In the genomic region with DNA sequence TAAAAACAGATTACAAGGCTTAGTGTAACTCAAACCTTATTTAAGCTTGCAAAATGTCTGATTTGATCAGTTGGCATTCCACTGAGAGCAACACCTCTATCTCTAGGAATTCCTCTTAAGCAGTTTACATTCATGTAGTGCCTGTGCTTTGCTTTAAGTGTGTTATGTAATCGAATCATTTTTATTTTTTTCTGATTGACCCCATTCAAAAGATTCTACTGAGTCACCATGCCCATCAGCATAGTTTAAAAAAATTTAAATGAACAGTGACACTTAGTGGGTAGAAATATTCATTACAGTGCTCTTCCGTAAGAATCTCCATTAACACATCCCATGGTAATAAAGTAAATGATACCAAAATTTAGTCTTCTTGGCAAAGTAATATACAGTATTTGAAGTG, we compare ENCODE assay signal across 19 cellular contexts.
DNase-seq lines count a peak whose midpoint lies in the region; FAIRE-seq and TF ChIP-seq lines count a peak whose summit lies in the region.
"Had no signal": no experiment of that assay in that cellular context is flagged by ENCODE, and none has a peak within 500 bp of the region (broad histone marks: within the 10 kb centered on the region; RNA-seq: fewer than 3 reads in every experiment).

No MANE protein-coding gene starts in this region.

- no peaks in the 10 kb centered on the region for H4K20me1 ChIP-seq in GM23248 (ENCODE audit: insufficient read depth)
- no peaks in the 10 kb centered on the region for H4K20me1 ChIP-seq in neural progenitor cell (ENCODE audit: low read depth)

- 20 to 25% methylated on average over 2 of the region's 2 CpGs for WGBS in GM23248 (ENCODE audit: low coverage in 1 of 2, low lambda C conversion rate in 2 of 2, missing lambda C conversion rate in 2 of 2), 2 experiments
- 57 to 69% methylated on average over 2 of the region's 2 CpGs for WGBS in transverse colon (ENCODE audit: low coverage in 1 of 2), 2 donors

- no peaks in the 10 kb centered on the region for H3K79me2 ChIP-seq in GM23248 (ENCODE audit: insufficient read depth)
- H3K79me2 ChIP-seq in neural progenitor cell (ENCODE audit: low read depth): no peaks in the 10 kb centered on the region

- no peak overlapping the region for H3K9ac ChIP-seq in GM23248
- no peak overlapping the region for H3K9ac ChIP-seq in neural progenitor cell

- in situ Hi-C loops in GM23248 (cut with MboI) (no loop called here), transverse colon (cut with MboI; ENCODE audit: low pct_ligation_motif_present in 1 of 4, low pct_unique_long_range_greater_than_20kb in 1 of 4, low sequenced_read_pairs in 3 of 4) (no loop called here)

- peaks cover 2% of the 10 kb centered on the region for H3K27me3 Mint-ChIP-seq in neural progenitor cell (ENCODE audit: insufficient read depth, low read depth)
- no peaks in the 10 kb centered on the region for H3K27me3 Mint-ChIP-seq in type B pancreatic cell

- H3K4me2 ChIP-seq in GM23248 (ENCODE audit: unreplicated experiment) (no peak overlapping the region), neural progenitor cell (no peak overlapping the region)

- peak; percentile 20 for DNase-seq in GM23248
- DNase-seq in LNCaP clone FGC (ENCODE audit: low read depth): no peak
- DNase-seq in neural progenitor cell (ENCODE audit: low spot score): no peak
- no peak for DNase-seq in HTR-8/SVneo (ENCODE audit: insufficient read length, low spot score)
- no peak for DNase-seq in type B pancreatic cell (ENCODE audit: extremely low spot score, unreplicated experiment)
- no peak for DNase-seq in medulla oblongata (ENCODE audit: extremely low spot score)
- no peak for DNase-seq in transverse colon
- DNase-seq: activated T-cell treated with anti-CD3 and anti-CD28 coated beads, Interleukin-2, amount 50 U/mL, for 72 hours; Calu3; effector CD8-positive, alpha-beta T cell; hippocampal formation; NCI-H748 treated with DMSO at 0.1 percent for 48 hours; occipital lobe; Right ventricle myocardium superior; sigmoid colon; stimulated activated CD4-positive, alpha-beta T cell treated with anti-CD3 and anti-CD28 coated beads, Interleukin-2, amount 100 ng/mL, for 24 hours; T-helper 9 cell had no signal

- H2AFZ ChIP-seq in GM23248: no peak overlapping the region
- H2AFZ ChIP-seq in neural progenitor cell (replicated peaks): no peak overlapping the region

- peak; percentile 34 for TF ChIP-seq CTCF in LNCaP clone FGC (IDR thresholded peaks at IDR 0.05; ENCODE audit: control insufficient read depth, extremely low read depth, insufficient read depth)
- TF ChIP-seq CTCF in VCaP (conservative IDR thresholded peaks at IDR 0.05): peak; percentile 31
- TF ChIP-seq CTCF in neural progenitor cell (IDR thresholded peaks at IDR 0.05): peak; percentile 23
- no peak for TF ChIP-seq CTCF in type B pancreatic cell (conservative IDR thresholded peaks at IDR 0.05)
- no peak for TF ChIP-seq CTCF in transverse colon (IDR thresholded peaks at IDR 0.05)

- H3K4me3 Mint-ChIP-seq in neural progenitor cell: no peak overlapping the region
- no peak overlapping the region for H3K4me3 Mint-ChIP-seq in type B pancreatic cell
- H3K4me3 Mint-ChIP-seq: activated T-cell treated with anti-CD3 and anti-CD28 coated beads, Interleukin-2, amount 50 U/mL, for 72 hours had no signal

- no peaks in the 10 kb centered on the region for H3K36me3 ChIP-seq in GM23248 (ENCODE audit: low read depth)
- no peaks in the 10 kb centered on the region for H3K36me3 ChIP-seq in neural progenitor cell
- no peaks in the 10 kb centered on the region for H3K36me3 ChIP-seq in transverse colon
- H3K36me3 ChIP-seq: cardiac muscle cell, sigmoid colon had no signal

- no peaks in the 10 kb centered on the region for H3F3A ChIP-seq in GM23248 (ENCODE audit: insufficient read depth)
- H3F3A ChIP-seq in neural progenitor cell (ENCODE audit: low read depth): no peaks in the 10 kb centered on the region

- TF ChIP-seq EP300 in transverse colon (IDR thresholded peaks at IDR 0.05; ENCODE audit: low read depth): no peak

- intact Hi-C loops in transverse colon (cut with DNase I; ENCODE audit: low total_unique reads): no loop called here

- no peak overlapping the region for H3K27ac ChIP-seq in GM23248
- no peak overlapping the region for H3K27ac ChIP-seq in VCaP
- H3K27ac ChIP-seq in neural progenitor cell: no peak overlapping the region
- no peak overlapping the region for H3K27ac ChIP-seq in transverse colon
- H3K27ac ChIP-seq: cardiac muscle cell, sigmoid colon had no signal

- H3K27ac Mint-ChIP-seq in neural progenitor cell (no peak overlapping the region), type B pancreatic cell (no peak overlapping the region)
- H3K27ac Mint-ChIP-seq: activated T-cell treated with anti-CD3 and anti-CD28 coated beads, Interleukin-2, amount 50 U/mL, for 72 hours had no signal

- H3K36me3 Mint-ChIP-seq in neural progenitor cell (no peaks in the 10 kb centered on the region), type B pancreatic cell (no peaks in the 10 kb centered on the region)

- TF ChIP-seq POLR2A in transverse colon (IDR thresholded peaks at IDR 0.05): no peak

- H3K9me3 ChIP-seq in GM23248 (ENCODE audit: low read depth): no peaks in the 10 kb centered on the region
- no peaks in the 10 kb centered on the region for H3K9me3 ChIP-seq in neural progenitor cell (ENCODE audit: low read depth)
- H3K9me3 ChIP-seq in transverse colon: no peaks in the 10 kb centered on the region
- H3K9me3 ChIP-seq: sigmoid colon had no signal

- no peaks in the 10 kb centered on the region for H3K4me1 ChIP-seq in GM23248 (ENCODE audit: insufficient read depth)
- peaks cover 12% of the 10 kb centered on the region for H3K4me1 ChIP-seq in neural progenitor cell
- H3K4me1 ChIP-seq in transverse colon: no peaks in the 10 kb centered on the region
- H3K4me1 ChIP-seq: sigmoid colon had no signal

- H3K27me3 ChIP-seq in GM23248 (replicated peaks; ENCODE audit: insufficient read depth) (0 out of 2 replicates have a peak, but pooled peaks cover 8% of the 10 kb centered on the region), neural progenitor cell (no peaks in the 10 kb centered on the region), transverse colon (no peaks in the 10 kb centered on the region)
- H3K27me3 ChIP-seq: cardiac muscle cell, sigmoid colon had no signal

- H3K4me3 ChIP-seq in GM23248 (no peak overlapping the region), LNCaP clone FGC (ENCODE audit: low read depth, low read length) (no peak overlapping the region), neural progenitor cell (no peak overlapping the region), transverse colon (no peak overlapping the region)
- H3K4me3 ChIP-seq: cardiac muscle cell, sigmoid colon had no signal

- peaks cover 2% of the 10 kb centered on the region for H3K9me3 Mint-ChIP-seq in neural progenitor cell
- H3K9me3 Mint-ChIP-seq in type B pancreatic cell: no peaks in the 10 kb centered on the region
- H3K9me3 Mint-ChIP-seq: activated T-cell treated with anti-CD3 and anti-CD28 coated beads, Interleukin-2, amount 50 U/mL, for 72 hours had no signal

- H3K9me2 ChIP-seq in GM23248 (ENCODE audit: insufficient read depth): no peaks in the 10 kb centered on the region

- FAIRE-seq in HTR-8/SVneo (lab: Jason Lieb, UNC): no peak

- H3K4me1 Mint-ChIP-seq in neural progenitor cell (peaks cover 3% of the 10 kb centered on the region), type B pancreatic cell (ENCODE audit: unreplicated experiment) (no peaks in the 10 kb centered on the region)

Comparison
In these comparisons a context has a peak if more than half of its experiments do, and no peak if none do; other contexts are left out.
1. CTCF ChIP-seq: peak in LNCaP clone FGC (single experiment), VCaP (single experiment) and neural progenitor cell (single experiment); none in type B pancreatic cell (single experiment) and transverse colon (0 of 5).